ENCODE assay signal across 1 cellular context in genomic region chr9:121649476-121650219, GRCh38.
TF ChIP-seq lines count a peak whose summit lies in the region.

No MANE protein-coding gene starts in this region.

TF ChIP-seq in WTC11, 78 proteins besides CTCF, POLR2A, EP300 and RAD21 (continued from another document):
- TF ChIP-seq, protein P1, sequence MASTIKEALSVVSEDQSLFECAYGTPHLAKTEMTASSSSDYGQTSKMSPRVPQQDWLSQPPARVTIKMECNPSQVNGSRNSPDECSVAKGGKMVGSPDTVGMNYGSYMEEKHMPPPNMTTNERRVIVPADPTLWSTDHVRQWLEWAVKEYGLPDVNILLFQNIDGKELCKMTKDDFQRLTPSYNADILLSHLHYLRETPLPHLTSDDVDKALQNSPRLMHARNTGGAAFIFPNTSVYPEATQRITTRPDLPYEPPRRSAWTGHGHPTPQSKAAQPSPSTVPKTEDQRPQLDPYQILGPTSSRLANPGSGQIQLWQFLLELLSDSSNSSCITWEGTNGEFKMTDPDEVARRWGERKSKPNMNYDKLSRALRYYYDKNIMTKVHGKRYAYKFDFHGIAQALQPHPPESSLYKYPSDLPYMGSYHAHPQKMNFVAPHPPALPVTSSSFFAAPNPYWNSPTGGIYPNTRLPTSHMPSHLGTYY (CRISPR knock-in tag; IDR thresholded peaks at IDR 0.05) = no peak
- no peak for TF ChIP-seq NFYB (CRISPR knock-in tag; conservative IDR thresholded peaks at IDR 0.05; ENCODE audit: low read depth)
